ENCODE assay signal across 1 cellular context in the genomic region with DNA sequence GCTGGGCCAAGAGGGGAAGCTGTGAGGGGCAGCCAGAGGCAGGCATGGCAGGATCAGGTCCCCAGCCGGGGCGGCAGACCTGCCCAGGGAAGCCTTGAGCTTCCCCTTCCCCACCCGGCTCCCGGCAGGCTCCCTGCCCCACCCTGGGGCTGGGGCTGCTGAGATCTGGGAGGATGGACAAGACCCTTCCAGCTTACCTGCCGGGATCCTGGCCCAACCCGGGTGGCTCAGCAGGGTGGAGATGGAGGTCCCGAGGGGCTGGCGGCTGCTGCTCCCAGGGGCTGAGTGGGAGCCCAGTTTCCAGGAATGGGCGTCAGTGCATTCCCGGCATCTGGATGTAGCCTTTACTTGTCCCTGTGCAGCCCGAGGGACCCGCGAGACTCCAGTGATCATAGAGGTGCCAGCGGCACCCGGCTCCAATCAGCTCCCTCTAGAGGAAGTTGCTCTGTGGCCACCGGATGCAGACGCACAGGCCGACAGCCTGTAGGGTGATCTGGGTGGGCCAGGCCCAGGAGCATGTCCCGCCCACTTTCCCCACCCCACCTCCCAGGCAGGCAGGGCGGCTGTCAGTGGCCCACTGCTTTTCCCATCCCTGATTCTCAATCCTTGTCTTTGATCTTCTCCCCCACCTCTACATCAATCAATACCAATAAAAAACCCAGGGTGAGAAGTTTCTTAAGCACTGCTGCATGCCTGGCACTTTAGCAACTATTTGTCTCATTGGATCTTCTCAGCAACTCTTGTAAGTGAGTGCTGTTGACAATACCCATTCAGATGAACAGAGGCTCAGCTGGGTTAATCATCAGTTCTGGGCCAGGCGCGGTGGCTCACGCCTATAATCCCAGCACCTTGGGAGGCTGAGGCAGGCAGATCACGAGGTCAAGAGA.
TF ChIP-seq lines count a peak whose summit lies in the region.

Gene BAK1 (minus strand): TSS at position 449 of the 887 bp plus-strand sequence. CDS start 2,672 bp downstream, outside the sequence.

TF ChIP-seq in K562, 482 proteins besides CTCF, POLR2A, EP300 and RAD21 (continued from another document and continues in another):
- TF ChIP-seq BHLHE40 (IDR thresholded peaks at IDR 0.05; ENCODE audit: low read length) (peak; percentile 18; the same call in 1 of the 2 replicates), HNRNPL (IDR thresholded peaks at IDR 0.05; ENCODE audit: low read depth, low read length) (no peak), POLR2G (IDR thresholded peaks at IDR 0.05; ENCODE audit: low read depth, low read length) (peak; percentile 81), HMG20B (CRISPR knock-in tag; IDR thresholded peaks at IDR 0.05) (no peak), POLR2H (tag; IDR thresholded peaks at IDR 0.05; ENCODE audit: low read depth) (no peak), ASH1L (IDR thresholded peaks at IDR 0.05; ENCODE audit: borderline replicate concordance, low read depth, partially characterized antibody) (no peak), UBTF (IDR thresholded peaks at IDR 0.05; ENCODE audit: borderline replicate concordance in 1 of 2, low read depth in 2 of 2, low read length in 2 of 2) (no peak), GMEB1 (CRISPR knock-in tag; IDR thresholded peaks at IDR 0.05) (no peak), DACH1 (IDR thresholded peaks at IDR 0.05; ENCODE audit: partially characterized antibody) (no peak), DLX4 (CRISPR knock-in tag; IDR thresholded peaks at IDR 0.05) (no peak), RBFOX2 (IDR thresholded peaks at IDR 0.05; ENCODE audit: low read depth, low read length) (peak; percentile 79), HSF4 (CRISPR knock-in tag; IDR thresholded peaks at IDR 0.05; ENCODE audit: borderline replicate concordance) (no peak), HIVEP1 (CRISPR knock-in tag; IDR thresholded peaks at IDR 0.05) (no peak), RCOR1 (IDR thresholded peaks at IDR 0.05; ENCODE audit: borderline replicate concordance in 1 of 2, low read depth in 2 of 2, low read length in 2 of 2) (peak; percentile 3 to 60; a peak in 1 of 4 replicates), TGIF2 (CRISPR knock-in tag; IDR thresholded peaks at IDR 0.05) (no peak), ZBTB5 (IDR thresholded peaks at IDR 0.05) (no peak), RHOXF2B (CRISPR knock-in tag; conservative IDR thresholded peaks at IDR 0.05) (no peak), GABPB2 (CRISPR knock-in tag; conservative IDR thresholded peaks at IDR 0.05) (no peak), ZNF280B (CRISPR knock-in tag; IDR thresholded peaks at IDR 0.05) (no peak), PHF8 (IDR thresholded peaks at IDR 0.05; ENCODE audit: borderline replicate concordance, low read length) (peak; percentile 71; the same call in 1 of the 2 replicates), POLR2B (IDR thresholded peaks at IDR 0.05; ENCODE audit: low read depth, partially characterized antibody) (peak; percentile 62)
- TF ChIP-seq, protein P1, sequence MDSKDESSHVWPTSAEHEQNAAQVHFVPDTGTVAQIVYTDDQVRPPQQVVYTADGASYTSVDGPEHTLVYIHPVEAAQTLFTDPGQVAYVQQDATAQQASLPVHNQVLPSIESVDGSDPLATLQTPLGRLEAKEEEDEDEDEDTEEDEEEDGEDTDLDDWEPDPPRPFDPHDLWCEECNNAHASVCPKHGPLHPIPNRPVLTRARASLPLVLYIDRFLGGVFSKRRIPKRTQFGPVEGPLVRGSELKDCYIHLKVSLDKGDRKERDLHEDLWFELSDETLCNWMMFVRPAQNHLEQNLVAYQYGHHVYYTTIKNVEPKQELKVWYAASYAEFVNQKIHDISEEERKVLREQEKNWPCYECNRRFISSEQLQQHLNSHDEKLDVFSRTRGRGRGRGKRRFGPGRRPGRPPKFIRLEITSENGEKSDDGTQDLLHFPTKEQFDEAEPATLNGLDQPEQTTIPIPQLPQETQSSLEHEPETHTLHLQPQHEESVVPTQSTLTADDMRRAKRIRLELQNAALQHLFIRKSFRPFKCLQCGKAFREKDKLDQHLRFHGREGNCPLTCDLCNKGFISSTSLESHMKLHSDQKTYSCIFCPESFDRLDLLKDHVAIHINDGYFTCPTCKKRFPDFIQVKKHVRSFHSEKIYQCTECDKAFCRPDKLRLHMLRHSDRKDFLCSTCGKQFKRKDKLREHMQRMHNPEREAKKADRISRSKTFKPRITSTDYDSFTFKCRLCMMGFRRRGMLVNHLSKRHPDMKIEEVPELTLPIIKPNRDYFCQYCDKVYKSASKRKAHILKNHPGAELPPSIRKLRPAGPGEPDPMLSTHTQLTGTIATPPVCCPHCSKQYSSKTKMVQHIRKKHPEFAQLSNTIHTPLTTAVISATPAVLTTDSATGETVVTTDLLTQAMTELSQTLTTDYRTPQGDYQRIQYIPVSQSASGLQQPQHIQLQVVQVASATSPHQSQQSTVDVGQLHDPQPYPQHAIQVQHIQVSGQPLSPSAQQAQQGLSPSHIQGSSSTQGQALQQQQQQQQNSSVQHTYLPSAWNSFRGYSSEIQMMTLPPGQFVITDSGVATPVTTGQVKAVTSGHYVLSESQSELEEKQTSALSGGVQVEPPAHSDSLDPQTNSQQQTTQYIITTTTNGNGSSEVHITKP (IDR thresholded peaks at IDR 0.05; ENCODE audit: partially characterized antibody), result peak; percentile 26
- TF ChIP-seq, protein P2, sequence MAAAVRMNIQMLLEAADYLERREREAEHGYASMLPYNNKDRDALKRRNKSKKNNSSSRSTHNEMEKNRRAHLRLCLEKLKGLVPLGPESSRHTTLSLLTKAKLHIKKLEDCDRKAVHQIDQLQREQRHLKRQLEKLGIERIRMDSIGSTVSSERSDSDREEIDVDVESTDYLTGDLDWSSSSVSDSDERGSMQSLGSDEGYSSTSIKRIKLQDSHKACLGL (CRISPR knock-in tag; IDR thresholded peaks at IDR 0.05; ENCODE audit: borderline replicate concordance, poor library complexity, severe bottlenecking), result no peak
- TF ChIP-seq, protein P3, sequence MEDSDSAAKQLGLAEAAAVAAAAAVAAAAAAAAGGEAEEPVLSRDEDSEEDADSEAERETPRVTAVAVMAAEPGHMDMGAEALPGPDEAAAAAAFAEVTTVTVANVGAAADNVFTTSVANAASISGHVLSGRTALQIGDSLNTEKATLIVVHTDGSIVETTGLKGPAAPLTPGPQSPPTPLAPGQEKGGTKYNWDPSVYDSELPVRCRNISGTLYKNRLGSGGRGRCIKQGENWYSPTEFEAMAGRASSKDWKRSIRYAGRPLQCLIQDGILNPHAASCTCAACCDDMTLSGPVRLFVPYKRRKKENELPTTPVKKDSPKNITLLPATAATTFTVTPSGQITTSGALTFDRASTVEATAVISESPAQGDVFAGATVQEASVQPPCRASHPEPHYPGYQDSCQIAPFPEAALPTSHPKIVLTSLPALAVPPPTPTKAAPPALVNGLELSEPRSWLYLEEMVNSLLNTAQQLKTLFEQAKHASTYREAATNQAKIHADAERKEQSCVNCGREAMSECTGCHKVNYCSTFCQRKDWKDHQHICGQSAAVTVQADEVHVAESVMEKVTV (CRISPR knock-in tag; IDR thresholded peaks at IDR 0.05), result peak; percentile 20; the same call in 1 of the 2 replicates
- TF ChIP-seq, protein P4, sequence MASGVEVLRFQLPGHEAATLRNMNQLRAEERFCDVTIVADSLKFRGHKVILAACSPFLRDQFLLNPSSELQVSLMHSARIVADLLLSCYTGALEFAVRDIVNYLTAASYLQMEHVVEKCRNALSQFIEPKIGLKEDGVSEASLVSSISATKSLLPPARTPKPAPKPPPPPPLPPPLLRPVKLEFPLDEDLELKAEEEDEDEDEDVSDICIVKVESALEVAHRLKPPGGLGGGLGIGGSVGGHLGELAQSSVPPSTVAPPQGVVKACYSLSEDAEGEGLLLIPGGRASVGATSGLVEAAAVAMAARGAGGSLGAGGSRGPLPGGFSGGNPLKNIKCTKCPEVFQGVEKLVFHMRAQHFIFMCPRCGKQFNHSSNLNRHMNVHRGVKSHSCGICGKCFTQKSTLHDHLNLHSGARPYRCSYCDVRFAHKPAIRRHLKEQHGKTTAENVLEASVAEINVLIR (CRISPR knock-in tag; IDR thresholded peaks at IDR 0.05), result peak; percentile 75
- TF ChIP-seq, protein P5, sequence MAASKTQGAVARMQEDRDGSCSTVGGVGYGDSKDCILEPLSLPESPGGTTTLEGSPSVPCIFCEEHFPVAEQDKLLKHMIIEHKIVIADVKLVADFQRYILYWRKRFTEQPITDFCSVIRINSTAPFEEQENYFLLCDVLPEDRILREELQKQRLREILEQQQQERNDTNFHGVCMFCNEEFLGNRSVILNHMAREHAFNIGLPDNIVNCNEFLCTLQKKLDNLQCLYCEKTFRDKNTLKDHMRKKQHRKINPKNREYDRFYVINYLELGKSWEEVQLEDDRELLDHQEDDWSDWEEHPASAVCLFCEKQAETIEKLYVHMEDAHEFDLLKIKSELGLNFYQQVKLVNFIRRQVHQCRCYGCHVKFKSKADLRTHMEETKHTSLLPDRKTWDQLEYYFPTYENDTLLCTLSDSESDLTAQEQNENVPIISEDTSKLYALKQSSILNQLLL (CRISPR knock-in tag; IDR thresholded peaks at IDR 0.05; ENCODE audit: borderline replicate concordance), result no peak
- TF ChIP-seq, protein P6, sequence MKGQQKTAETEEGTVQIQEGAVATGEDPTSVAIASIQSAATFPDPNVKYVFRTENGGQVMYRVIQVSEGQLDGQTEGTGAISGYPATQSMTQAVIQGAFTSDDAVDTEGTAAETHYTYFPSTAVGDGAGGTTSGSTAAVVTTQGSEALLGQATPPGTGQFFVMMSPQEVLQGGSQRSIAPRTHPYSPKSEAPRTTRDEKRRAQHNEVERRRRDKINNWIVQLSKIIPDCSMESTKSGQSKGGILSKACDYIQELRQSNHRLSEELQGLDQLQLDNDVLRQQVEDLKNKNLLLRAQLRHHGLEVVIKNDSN (CRISPR knock-in tag; IDR thresholded peaks at IDR 0.05), result no peak
